ENCODE assay signal across 8 cellular contexts in the genomic region with DNA sequence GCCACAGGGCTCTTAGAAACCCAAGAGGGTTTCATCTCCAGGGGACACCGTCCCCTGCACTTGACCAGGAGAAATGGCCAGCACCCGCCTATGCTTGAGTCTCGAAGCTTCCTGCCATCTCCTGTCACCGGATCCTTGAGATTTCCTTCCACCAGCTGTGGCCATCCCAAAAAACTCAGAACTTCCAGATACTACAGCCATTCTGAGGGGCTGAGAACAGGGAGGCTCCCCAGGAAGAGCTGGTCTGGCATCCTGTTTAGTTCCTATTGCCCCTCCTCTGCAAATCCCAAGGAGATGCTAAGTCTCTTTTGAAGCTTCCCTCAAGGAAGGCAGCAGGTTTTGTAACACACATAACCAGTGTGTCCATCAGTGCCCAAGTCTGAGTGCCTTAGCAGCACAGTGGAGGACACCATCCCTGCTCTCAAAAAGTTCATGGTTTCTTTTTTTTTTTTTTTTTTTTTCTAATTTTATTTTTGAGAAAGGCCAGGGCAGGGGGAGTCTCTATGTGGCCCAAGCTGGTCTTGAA. TPM values are rescaled to one million over a fixed set of nuclear protein-coding genes. Genes with fewer than 3 reads are reported as not detected.
DNase-seq lines count a peak whose midpoint lies in the region; ATAC-seq and TF ChIP-seq lines count a peak whose summit lies in the region.

No MANE protein-coding gene starts in this region.

- H3K27me3 Mint-ChIP-seq in stimulated activated naive CD8-positive, alpha-beta T cell treated with anti-CD3 and anti-CD28 coated beads, Interleukin-15, amount 100 ng/mL, for 72 hours, result no peaks in the 10 kb centered on the region

- H3K4me3 Mint-ChIP-seq in stimulated activated naive CD8-positive, alpha-beta T cell treated with anti-CD3 and anti-CD28 coated beads, Interleukin-15, amount 100 ng/mL, for 72 hours, result peak overlapping the region; percentile 93

- no peaks in the 10 kb centered on the region for H3K9me3 Mint-ChIP-seq in stimulated activated naive CD8-positive, alpha-beta T cell treated with anti-CD3 and anti-CD28 coated beads, Interleukin-15, amount 100 ng/mL, for 72 hours

- ATAC-seq in stimulated activated naive CD8-positive, alpha-beta T cell treated with anti-CD3 and anti-CD28 coated beads, Interleukin-15, amount 100 ng/mL, for 72 hours, result no peak
- no peak for ATAC-seq in HG02885 (IDR thresholded peaks at IDR 0.05; ENCODE audit: poor library complexity, unreplicated experiment)

- H3K9me3 ChIP-seq in iPS-15b (ENCODE audit: control insufficient read depth, insufficient read depth, low read length), result no peaks in the 10 kb centered on the region

- DNase-seq in HL-60 (ENCODE audit: low read depth in 1 of 2, low spot score in 1 of 2) (no peak), superior temporal gyrus (ENCODE audit: extremely low spot score) (no peak), cerebellum (ENCODE audit: low spot score) (no peak), GM13977 (ENCODE audit: low spot score) (no peak)
- DNase-seq in activated T-cell treated with anti-CD3 and anti-CD28 coated beads, Interleukin-2, amount 50 U/mL, for 48 hours, result peak; percentile 35 to 39
- peak in 1 of 2 donors; percentile 28 for DNase-seq in stimulated activated naive CD8-positive, alpha-beta T cell treated with anti-CD3 and anti-CD28 coated beads, Interleukin-15, amount 100 ng/mL, for 72 hours

- peak overlapping the region; percentile 75 for H3K27ac ChIP-seq in HL-60 (replicated peaks)

- H3K27me3 ChIP-seq in HL-60 (ENCODE audit: insufficient read depth, poor library complexity, severe bottlenecking) (no peaks in the 10 kb centered on the region), iPS-15b (ENCODE audit: control insufficient read depth, insufficient read depth, low read length) (no peaks in the 10 kb centered on the region)

- no peak overlapping the region for H3K9ac ChIP-seq in iPS-15b (ENCODE audit: low read depth, low read length)

- peaks cover 6% of the 10 kb centered on the region for H3K36me3 ChIP-seq in iPS-15b (ENCODE audit: control insufficient read depth, insufficient read depth, low read length)

- in situ Hi-C loops in GM13977 (cut with MboI; ENCODE audit: low pct_unique_long_range_greater_than_20kb, low sequenced_read_pairs, unreplicated experiment), result no loop called here

- H3K4me3 ChIP-seq in HL-60 (replicated peaks; ENCODE audit: insufficient read depth, low read length) (peak overlapping the region; percentile 84), iPS-15b (ENCODE audit: low read depth, low read length) (peak overlapping the region; percentile 61)

- no peak for TF ChIP-seq CTCF in HL-60 (IDR thresholded peaks at IDR 0.05; ENCODE audit: insufficient read depth, low read length)
- no peak for TF ChIP-seq CTCF in GM13977 (IDR thresholded peaks at IDR 0.05; ENCODE audit: extremely low read depth, insufficient read depth, missing control alignments)

- H3K4me1 Mint-ChIP-seq in stimulated activated naive CD8-positive, alpha-beta T cell treated with anti-CD3 and anti-CD28 coated beads, Interleukin-15, amount 100 ng/mL, for 72 hours, result peaks cover 69% of the 10 kb centered on the region

- peaks cover 22% of the 10 kb centered on the region for H3K4me1 ChIP-seq in iPS-15b (ENCODE audit: control insufficient read depth, insufficient read depth, low read length)

- H3K27ac Mint-ChIP-seq in stimulated activated naive CD8-positive, alpha-beta T cell treated with anti-CD3 and anti-CD28 coated beads, Interleukin-15, amount 100 ng/mL, for 72 hours, result peak overlapping the region; percentile 99 to 100

RNA-seq across cellular contexts. Expression of a gene that starts 2.0 kb away (rescaled TPM):
- 5.4 TPM for total RNA-seq in cerebellum

RNA-seq across cellular contexts. Expression of a gene that starts 26.8 kb away (rescaled TPM):
- total RNA-seq in cerebellum, result 33.8 TPM

RNA-seq across cellular contexts. Expression of a gene that starts 41.0 kb away (rescaled TPM):
- 15.9 TPM for total RNA-seq in cerebellum

Comparison
In these comparisons a context has a peak if more than half of its experiments do, and no peak if none do; other contexts are left out.
1. DNase-seq: peak in activated T-cell treated with anti-CD3 and anti-CD28 coated beads, Interleukin-2, amount 50 U/mL, for 48 hours (2 of 2); none in HL-60 (0 of 2), superior temporal gyrus (single experiment), cerebellum (single experiment) and GM13977 (single experiment).